Comparison of ENCODE assay signal across 32 cellular contexts in the genomic region with DNA sequence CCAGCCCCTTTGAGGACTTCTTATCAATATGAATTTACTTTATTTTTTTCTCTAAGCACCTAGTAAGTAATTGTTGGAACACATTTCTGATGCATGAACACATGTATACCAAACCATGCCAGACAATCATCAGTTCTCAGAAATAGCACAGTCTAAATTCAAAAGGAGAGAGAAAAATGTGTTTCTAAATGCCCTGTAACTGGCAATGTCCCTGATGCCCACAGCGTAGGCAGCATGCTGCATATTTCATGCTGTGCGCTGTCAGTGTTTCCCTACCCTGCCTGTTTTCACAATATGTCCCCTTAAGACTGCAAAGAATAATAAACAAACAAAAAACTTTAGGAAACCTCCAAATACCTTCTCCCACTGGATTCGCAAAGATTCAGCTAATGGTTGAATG.
"Had no signal": no experiment of that assay in that cellular context is flagged by ENCODE, and none has a peak within 500 bp of the region (broad histone marks: within the 10 kb centered on the region; RNA-seq: fewer than 3 reads in every experiment).

No MANE protein-coding gene starts in this region.

- H3K4me2 ChIP-seq: PC-9 had no signal

- H3K9me3 ChIP-seq: SJCRH30 had no signal

- H3K27ac ChIP-seq: PC-9, RWPE1, SJCRH30, SK-N-MC had no signal

- ATAC-seq: Panc1, Right ventricle myocardium inferior, SK-N-SH treated with all-trans-retinoic acid at 6 μM for 48 hours had no signal

- H3K36me3 ChIP-seq: MG63, SJCRH30 had no signal

- H3K27me3 ChIP-seq: MG63 had no signal

- H3K4me1 ChIP-seq: SJCRH30 had no signal

- H3K4me3 ChIP-seq: MG63, PC-9, SJCRH30, SK-N-MC had no signal

- H2AFZ ChIP-seq: PC-9 had no signal

- DNase-seq: Kasumi-1, MG63, NCI-H1048, NCI-H1092 treated with DMSO at 0.1 percent for 48 hours, NCI-H1105 treated with DMSO at 0.1 percent for 48 hours, NCI-H1417, NCI-H1436, NCI-H146, NCI-H1694, NCI-H187, NCI-H1930, NCI-H2029 treated with DMSO at 0.1 percent for 48 hours, NCI-H2081 treated with DMSO at 0.1 percent for 48 hours, NCI-H2107, NCI-H2171, NCI-H226, NCI-H446 treated with DMSO at 0.1 percent for 48 hours, NCI-H510A, NCI-H524, NCI-H526, NCI-H69, NCI-H748 treated with DMSO at 0.1 percent for 48 hours, NCI-H82, PC-9, SHP77, SIG-M5, SJCRH30 had no signal
